6 cellular contexts compared by ENCODE assay signal in genomic region chr19:46264801-46265200, GRCh38. TPM values are rescaled to one million over a fixed set of nuclear protein-coding genes. Genes with fewer than 3 reads are reported as not detected.
"Had no signal": no experiment of that assay in that cellular context is flagged by ENCODE, and none has a peak within 500 bp of the region (broad histone marks: within the 10 kb centered on the region; RNA-seq: fewer than 3 reads in every experiment).

No MANE protein-coding gene starts in this region.

RNA-seq across cellular contexts. Expression of gene HIF3A, which starts 32.0 kb away (rescaled TPM):
- total RNA-seq: GM23248, H4, HT1080, IMR-90 had no signal

RNA-seq across cellular contexts. Expression of gene IGFL1, which starts 35.3 kb away (rescaled TPM):
- total RNA-seq: GM23248, H4, H7, HFFc6, HT1080, IMR-90 had no signal
- polyA plus RNA-seq: GM23248, IMR-90 had no signal
